In the genomic region with DNA sequence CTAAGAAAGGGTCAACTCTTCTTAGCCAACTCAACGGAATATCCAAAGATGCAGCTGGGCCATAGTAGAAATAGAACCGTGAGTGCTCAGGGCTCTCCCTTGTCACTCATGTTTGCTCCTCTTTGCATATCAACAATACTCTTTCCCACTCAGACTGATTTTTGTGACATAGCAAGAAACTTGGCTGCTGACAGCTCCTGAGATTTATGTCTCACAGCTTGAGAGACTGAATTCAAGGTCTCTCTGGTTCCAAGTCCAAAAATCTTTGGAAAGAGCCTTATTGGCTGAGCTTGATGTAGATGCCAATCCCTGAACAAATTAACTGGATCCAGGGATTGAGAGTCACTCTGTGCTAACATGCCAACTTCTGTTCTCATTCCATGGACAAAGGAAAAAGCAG, we compare ENCODE assay signal across 34 cellular contexts.
"Had no signal": no experiment of that assay in that cellular context is flagged by ENCODE, and none has a peak within 500 bp of the region (broad histone marks: within the 10 kb centered on the region; RNA-seq: fewer than 3 reads in every experiment).

No MANE protein-coding gene starts in this region.

- DNase-seq: activated effector memory CD4-positive, alpha-beta T cell treated with anti-CD3 and anti-CD28 coated beads, Interleukin-2, amount 50 U/mL, for 16 hours; activated effector memory CD4-positive, alpha-beta T cell treated with Interleukin-2 at 50 U/mL for 16 hours; activated gamma-delta T cell; activated gamma-delta T cell treated with Interleukin-2 at 50 U/mL for 16 hours; activated naive CD4-positive, alpha-beta T cell; activated naive CD4-positive, alpha-beta T cell treated with anti-CD3 and anti-CD28 coated beads for 36 hours; activated naive CD4-positive, alpha-beta T cell treated with anti-CD3 and anti-CD28 coated beads, Interleukin-2, amount 10 ng/mL, durations not matched to agents 7 days and 5 days; activated naive CD4-positive, alpha-beta T cell treated with anti-CD3 and anti-CD28 coated beads, Interleukin-2, amount 50 U/mL, for 16 hours; activated naive CD4-positive, alpha-beta T cell treated with Interleukin-2 at 50 U/mL for 16 hours; activated naive CD8-positive, alpha-beta T cell treated with anti-CD3 and anti-CD28 coated beads for 36 hours; activated naive CD8-positive, alpha-beta T cell treated with anti-CD3 and anti-CD28 coated beads, Interleukin-2, amount 10 ng/mL, durations not matched to agents 7 days and 5 days; activated naive CD8-positive, alpha-beta T cell treated with anti-CD3 and anti-CD28 coated beads, Interleukin-2, amount 50 U/mL, for 24 hours; activated T-cell treated with anti-CD3 and anti-CD28 coated beads, Interleukin-2, amount 50 U/mL, for 1 hour; activated T-cell treated with anti-CD3 and anti-CD28 coated beads, Interleukin-2, amount 50 U/mL, for 24 hours; activated T-cell treated with anti-CD3 and anti-CD28 coated beads, Interleukin-2, amount 50 U/mL, for 4 hours; activated T-cell treated with anti-CD3 and anti-CD28 coated beads, Interleukin-2, amount 50 U/mL, for 48 hours; activated T-cell treated with anti-CD3 and anti-CD28 coated beads, Interleukin-2, amount 50 U/mL, for 72 hours; adrenal gland; amniotic stem cell; amygdala; anterior cingulate cortex; aorta; body of pancreas; brain microvascular endothelial cell; caudate nucleus; central memory CD4-positive, alpha-beta T cell; cerebellar nuclear complex had no signal

- FAIRE-seq: astrocyte, bronchial epithelial cell had no signal

- ATAC-seq: activated naive CD4-positive, alpha-beta T cell treated with anti-CD3 and anti-CD28 coated beads, Interleukin-2, amount 50 U/mL, for 72 hours; activated naive CD8-positive, alpha-beta T cell treated with anti-CD3 and anti-CD28 coated beads, Interleukin-2, amount 50 U/mL, for 24 hours; activated T-cell treated with anti-CD3 and anti-CD28 coated beads, Interleukin-2, amount 50 U/mL, for 4 hours; activated T-cell treated with anti-CD3 and anti-CD28 coated beads, Interleukin-2, amount 50 U/mL, for 72 hours; activated T-helper 17 cell treated with anti-CD3 and anti-CD28 coated beads, Interleukin-2, amount 50 U/mL, for 72 hours; body of pancreas had no signal

- H3K27me3 ChIP-seq: adrenal gland, ascending aorta, body of pancreas, brain microvascular endothelial cell, breast epithelium, cardiac muscle cell had no signal

- H3K27ac ChIP-seq: adrenal gland, ascending aorta, body of pancreas, brain microvascular endothelial cell, breast epithelium, cardiac muscle cell had no signal

- H3K4me3 ChIP-seq: adrenal gland, ascending aorta, body of pancreas, breast epithelium, cardiac muscle cell had no signal

- H3K36me3 ChIP-seq: adrenal gland, ascending aorta, brain microvascular endothelial cell, breast epithelium, cardiac muscle cell had no signal

- H3K9me3 ChIP-seq: adrenal gland, ascending aorta, body of pancreas, breast epithelium had no signal

- H3K4me1 ChIP-seq: adrenal gland, ascending aorta, breast epithelium had no signal
